9 cellular contexts compared by ENCODE assay signal in genomic region chrX:74422576-74423288, GRCh38. TPM values are rescaled to one million over a fixed set of nuclear protein-coding genes. Genes with fewer than 3 reads are reported as not detected.
DNase-seq lines count a peak whose midpoint lies in the region; ATAC-seq lines count a peak whose summit lies in the region.
"Had no signal": no experiment of that assay in that cellular context is flagged by ENCODE, and none has a peak within 500 bp of the region (broad histone marks: within the 10 kb centered on the region; RNA-seq: fewer than 3 reads in every experiment).

No MANE protein-coding gene starts in this region.

- no peak for ATAC-seq in GM18858 (IDR thresholded peaks at IDR 0.05; ENCODE audit: unreplicated experiment)

- no peak overlapping the region for H2AK5ac ChIP-seq in mesendoderm (ENCODE audit: low read length)

- no peak overlapping the region for H2BK5ac ChIP-seq in mesendoderm (ENCODE audit: low read length)

- H3K4ac ChIP-seq in mesendoderm (ENCODE audit: low read depth, low read length): no peak overlapping the region

- H3K23ac ChIP-seq in mesendoderm (ENCODE audit: low read length): no peak overlapping the region

- DNase-seq in NCI-H1417 (lab: John Stamatoyannopoulos, UW) (peak in 2 of 3 experiments; percentile 56 to 73), NCI-H1417 treated with DMSO at 0.1 percent for 48 hours (lab: John Stamatoyannopoulos, UW) (no peak), SK-N-DZ (ENCODE audit: low spot score) (peak; percentile 64), epithelial cell of prostate (ENCODE audit: low read depth, low spot score) (no peak), mesendoderm (peak; percentile 88), superior temporal gyrus (ENCODE audit: extremely low spot score) (peak; percentile 30), SIG-M5 treated with dmso at 0.1 percent for 504 hours (lab: John Stamatoyannopoulos, UW; ENCODE audit: unreplicated experiment) (no peak)

- no peak overlapping the region for H3K4me3 ChIP-seq in mesendoderm (ENCODE audit: low read length)

- no peaks in the 10 kb centered on the region for H3K4me1 ChIP-seq in mesendoderm (ENCODE audit: control insufficient read depth, low read depth, low read length)

- WGBS in mesendoderm (ENCODE audit: extremely low coverage, insufficient coverage, low lambda C conversion rate): no CpG with 5 or more reads among the region's 44 CpGs

- H4K5ac ChIP-seq in mesendoderm (ENCODE audit: low read length): no peak overlapping the region

- H3K27ac ChIP-seq in epithelial cell of prostate (peak overlapping the region; percentile 32), mesendoderm (ENCODE audit: low read depth, low read length) (peak overlapping the region; percentile 55)
- H3K27ac ChIP-seq: C4-2B had no signal

- no peak overlapping the region for H4K8ac ChIP-seq in mesendoderm (ENCODE audit: low read depth, low read length)

- H2BK120ac ChIP-seq in mesendoderm (ENCODE audit: low read depth, low read length): no peak overlapping the region

- H3K27me3 ChIP-seq in mesendoderm (ENCODE audit: insufficient read depth, low read length, poor library complexity): no peaks in the 10 kb centered on the region

- no peaks in the 10 kb centered on the region for H3K79me1 ChIP-seq in mesendoderm (ENCODE audit: low read length)

- H3K56ac ChIP-seq in mesendoderm (ENCODE audit: low read length): peak overlapping the region; percentile 88

- H3K4me2 ChIP-seq in mesendoderm (ENCODE audit: low read length): peak overlapping the region; percentile 38

- H3K79me2 ChIP-seq in mesendoderm (ENCODE audit: control insufficient read depth, insufficient read depth, low read length): no peaks in the 10 kb centered on the region

- H3K36me3 ChIP-seq in mesendoderm (ENCODE audit: control insufficient read depth, insufficient read depth, low read length): no peaks in the 10 kb centered on the region

- H2BK15ac ChIP-seq in mesendoderm (replicated peaks; ENCODE audit: low read depth): no peak overlapping the region

- peak overlapping the region; percentile 77 for H3K18ac ChIP-seq in mesendoderm (ENCODE audit: low read length)

- peak overlapping the region; percentile 71 for H3K9ac ChIP-seq in mesendoderm (ENCODE audit: low read length)

RNA-seq across cellular contexts. Expression of gene SLC16A2, which starts 1.4 kb away (rescaled TPM):
- polyA plus RNA-seq in SK-N-DZ (2014; cell fraction: cytosol; rRNA removed): 5.1 and 7.2 TPM in 2 replicates
- 4.6 and 6.1 TPM in 2 replicates for polyA plus RNA-seq in SK-N-DZ (2014; cell fraction: nucleus; rRNA removed)
- 11.1 TPM for polyA plus RNA-seq in mesendoderm (2013, experiment 1 of 2)
- 11.2 TPM for polyA plus RNA-seq in mesendoderm (2013, experiment 2 of 2)

Comparison
In these comparisons a context has a peak if more than half of its experiments do, and no peak if none do; other contexts are left out.
1. DNase-seq: peak in NCI-H1417 (2 of 3), SK-N-DZ (single experiment), mesendoderm (single experiment) and superior temporal gyrus (single experiment); none in NCI-H1417 treated with DMSO at 0.1 percent for 48 hours (single experiment), epithelial cell of prostate (single experiment) and SIG-M5 treated with dmso at 0.1 percent for 504 hours (single experiment).